ENCODE assay signal across 13 cellular contexts in the genomic region with DNA sequence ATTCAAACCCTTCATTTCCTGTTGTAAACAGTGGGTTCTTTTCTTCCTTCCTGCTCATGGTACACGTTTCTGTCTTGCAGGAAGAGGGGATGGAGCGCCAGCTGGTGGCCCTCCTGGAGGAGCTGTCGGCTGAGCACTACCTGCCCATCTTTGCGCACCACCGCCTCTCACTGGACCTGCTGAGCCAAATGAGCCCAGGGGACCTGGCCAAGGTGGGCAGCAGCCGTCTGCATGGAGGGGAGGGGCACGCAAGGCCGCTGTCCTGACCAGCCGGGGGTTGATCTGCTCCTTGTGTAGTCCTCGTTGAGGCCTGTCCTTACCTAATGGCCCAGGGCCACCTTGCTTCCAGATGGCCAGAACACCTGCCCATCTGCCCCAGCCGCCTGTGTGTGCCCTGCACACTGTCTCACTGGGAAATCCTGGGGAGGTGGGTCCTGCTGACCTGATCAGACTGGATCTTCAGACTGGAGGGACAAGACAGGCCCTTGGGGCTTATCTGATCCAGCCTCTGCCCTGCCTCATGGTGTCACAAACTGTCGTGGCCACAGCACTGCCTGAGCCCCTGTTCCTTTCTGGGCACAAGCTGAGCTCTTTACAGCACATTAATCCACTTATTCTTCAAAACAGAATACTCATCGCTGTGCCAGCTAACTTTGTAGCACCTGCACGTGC.
DNase-seq lines count a peak whose midpoint lies in the region; ATAC-seq lines count a peak whose summit lies in the region.
"Had no signal": no experiment of that assay in that cellular context is flagged by ENCODE, and none has a peak within 500 bp of the region (broad histone marks: within the 10 kb centered on the region; RNA-seq: fewer than 3 reads in every experiment).

No MANE protein-coding gene starts in this region.

- H3K4me1 ChIP-seq in duodenal mucosa (ENCODE audit: control insufficient read depth in 1 of 2, insufficient read depth in 2 of 2, low read length in 2 of 2) = peaks cover 15 to 16% of the 10 kb centered on the region in 2 donors

- H3K9ac ChIP-seq in duodenal mucosa (ENCODE audit: low read depth in 1 of 2, low read length in 2 of 2) = no peak overlapping the region

- H3K36me3 ChIP-seq in duodenal mucosa (ENCODE audit: control insufficient read depth in 1 of 2, insufficient read depth in 2 of 2, low read length in 2 of 2) = peaks cover 10 to 52% of the 10 kb centered on the region in 2 donors

- ATAC-seq in HG03095 (IDR thresholded peaks at IDR 0.05; ENCODE audit: unreplicated experiment) = no peak

- H3K27ac ChIP-seq in duodenal mucosa (ENCODE audit: low read depth, low read length) = peak overlapping the region; percentile 5
- H3K27ac ChIP-seq in skin epidermis = peak overlapping the region in 11 of 21 experiments; percentile 19 to 88 (median 72)

- H3K4me3 ChIP-seq in duodenal mucosa (ENCODE audit: low read depth in 1 of 2, low read length in 2 of 2) (no peak overlapping the region), skin epidermis (no peak overlapping the region)
- H3K4me3 ChIP-seq: dorsolateral prefrontal cortex, tibial nerve had no signal

- H3K27me3 ChIP-seq in duodenal mucosa (ENCODE audit: control insufficient read depth in 1 of 2, insufficient read depth in 2 of 2, low read length in 2 of 2) = no peaks in the 10 kb centered on the region
- H3K27me3 ChIP-seq: dorsolateral prefrontal cortex, tibial nerve had no signal

- H3K9me3 ChIP-seq in duodenal mucosa (ENCODE audit: control insufficient read depth in 1 of 2, low read length in 2 of 2) = no peaks in the 10 kb centered on the region
- H3K9me3 ChIP-seq: tibial nerve had no signal

- DNase-seq in DMS53 (lab: John Stamatoyannopoulos, UW) (peak; percentile 27), DMS53 treated with DMSO at 0.1 percent for 48 hours (lab: John Stamatoyannopoulos, UW; ENCODE audit: unreplicated experiment) (no peak), NCI-H69 (lab: John Stamatoyannopoulos, UW) (peak; percentile 53), HPDE6-E6E7 (ENCODE audit: extremely low spot score) (no peak)
- DNase-seq in activated CD8-positive, alpha-beta memory T cell treated with anti-CD3 and anti-CD28 coated beads, Interleukin-2, amount 50 U/mL, for 4 hours = no peak
- DNase-seq: 8988T, OCI-M1, T-helper 9 cell had no signal

Comparison
In these comparisons a context has a peak if more than half of its experiments do, and no peak if none do; other contexts are left out.
1. DNase-seq: peak in DMS53 (single experiment) and NCI-H69 (single experiment); none in DMS53 treated with DMSO at 0.1 percent for 48 hours (single experiment), activated CD8-positive, alpha-beta memory T cell treated with anti-CD3 and anti-CD28 coated beads, Interleukin-2, amount 50 U/mL, for 4 hours (single experiment) and HPDE6-E6E7 (single experiment).